9 cellular contexts compared by ENCODE assay signal in the genomic region with DNA sequence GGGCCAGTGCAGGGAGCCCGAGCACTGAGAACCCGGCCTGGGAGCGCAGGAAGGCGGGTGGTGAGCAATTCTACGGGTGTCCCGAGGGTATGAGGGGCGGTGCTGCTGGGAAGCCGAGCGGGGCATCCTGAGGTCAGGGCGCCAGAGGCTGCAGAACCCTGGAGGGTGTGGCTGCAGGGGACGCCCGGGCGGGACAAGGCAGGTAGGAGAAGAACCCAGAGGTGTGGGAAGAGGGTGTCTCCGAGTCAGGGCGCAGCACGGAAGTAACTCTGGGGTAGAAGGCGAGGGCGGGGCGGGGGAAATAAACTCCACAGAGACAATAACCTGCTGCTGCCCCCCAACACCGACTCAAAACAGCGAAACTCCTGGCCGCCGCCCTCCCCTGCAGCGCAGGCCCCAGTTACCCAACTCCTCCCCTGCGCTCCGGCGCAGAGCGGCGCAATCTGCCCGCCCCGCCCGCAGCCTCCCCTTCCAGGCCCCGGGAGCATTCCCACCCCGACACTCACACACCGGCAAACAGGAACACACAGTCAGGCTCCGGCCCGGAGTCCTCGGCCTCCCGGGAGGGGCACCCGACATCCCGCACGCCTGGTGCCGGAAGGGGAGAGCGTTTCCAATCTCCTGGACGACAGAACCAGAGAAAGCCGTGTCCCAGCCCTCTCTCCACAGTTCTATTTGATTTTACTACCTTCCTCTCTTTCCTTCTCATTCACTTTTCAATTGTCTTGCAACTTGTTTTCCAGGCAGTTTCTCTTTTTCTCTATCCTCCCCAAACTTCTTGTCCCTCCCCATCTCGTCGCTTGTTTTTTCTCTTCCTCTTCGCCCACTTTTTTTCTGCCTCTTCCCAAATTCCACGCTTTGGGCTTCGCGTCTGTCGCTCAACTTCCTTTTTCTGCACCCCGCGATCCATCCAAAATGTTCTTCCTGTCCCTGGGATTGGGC. TPM values are rescaled to one million over a fixed set of nuclear protein-coding genes. Genes with fewer than 3 reads are reported as not detected.
DNase-seq lines count a peak whose midpoint lies in the region; ATAC-seq and TF ChIP-seq lines count a peak whose summit lies in the region.
"Had no signal": no experiment of that assay in that cellular context is flagged by ENCODE, and none has a peak within 500 bp of the region (broad histone marks: within the 10 kb centered on the region; RNA-seq: fewer than 3 reads in every experiment).

No MANE protein-coding gene starts in this region.

- no peaks in the 10 kb centered on the region for H3K36me3 ChIP-seq in WERI-Rb-1
- H3K36me3 ChIP-seq in iPS DF 6.9 (ENCODE audit: control insufficient read depth, insufficient read depth, low read length) = no peaks in the 10 kb centered on the region
- H3K36me3 ChIP-seq in stomach = no peaks in the 10 kb centered on the region
- H3K36me3 ChIP-seq in effector memory CD4-positive, alpha-beta T cell (ENCODE audit: control insufficient read depth, insufficient read depth, low read length) = no peaks in the 10 kb centered on the region
- H3K36me3 ChIP-seq: SJSA1 had no signal

- no peak overlapping the region for H3K27ac Mint-ChIP-seq in activated CD8-positive, alpha-beta memory T cell treated with anti-CD3 and anti-CD28 coated beads, Interleukin-2, amount 10 ng/mL, durations not matched to agents 7 days and 5 days

- no peak for ATAC-seq in activated CD8-positive, alpha-beta memory T cell treated with anti-CD3 and anti-CD28 coated beads, Interleukin-2, amount 10 ng/mL, durations not matched to agents 7 days and 5 days
- ATAC-seq in HG03159 (IDR thresholded peaks at IDR 0.05; ENCODE audit: unreplicated experiment) = no peak

- CTCF ChIA-PET in activated CD8-positive, alpha-beta memory T cell treated with anti-CD3 and anti-CD28 coated beads, Interleukin-2, amount 10 ng/mL, durations not matched to agents 7 days and 5 days (lab: Charles Lee) = no interaction called here

- H3K36me3 Mint-ChIP-seq in activated CD8-positive, alpha-beta memory T cell treated with anti-CD3 and anti-CD28 coated beads, Interleukin-2, amount 10 ng/mL, durations not matched to agents 7 days and 5 days = no peaks in the 10 kb centered on the region

- TF ChIP-seq EP300 in stomach (IDR thresholded peaks at IDR 0.05) = no peak

- intact Hi-C loops in stomach (cut with DNase I; ENCODE audit: low total_unique reads) = no loop called here

- H3K9me3 ChIP-seq in WERI-Rb-1 (ENCODE audit: severe bottlenecking) (no peaks in the 10 kb centered on the region), iPS DF 6.9 (ENCODE audit: control insufficient read depth, insufficient read depth, low read length) (no peaks in the 10 kb centered on the region), stomach (peaks cover 4 to 15% (median 11%) of the 10 kb centered on the region in 4 donors)
- no peaks in the 10 kb centered on the region for H3K9me3 ChIP-seq in effector memory CD4-positive, alpha-beta T cell (ENCODE audit: control insufficient read depth, low read length)
- H3K9me3 ChIP-seq: SJSA1 had no signal

- H3K4me3 Mint-ChIP-seq in activated CD8-positive, alpha-beta memory T cell treated with anti-CD3 and anti-CD28 coated beads, Interleukin-2, amount 10 ng/mL, durations not matched to agents 7 days and 5 days = peak overlapping the region; percentile 52

- peaks cover 40% of the 10 kb centered on the region for H3K27me3 ChIP-seq in WERI-Rb-1 (ENCODE audit: insufficient read depth, low read depth, severe bottlenecking)
- H3K27me3 ChIP-seq in iPS DF 6.9 (ENCODE audit: control insufficient read depth, insufficient read depth, low read length) = peaks cover 44% of the 10 kb centered on the region
- H3K27me3 ChIP-seq in stomach = peaks cover 33 to 100% (median 78%) of the 10 kb centered on the region in 3 donors
- H3K27me3 ChIP-seq in effector memory CD4-positive, alpha-beta T cell (replicated peaks; ENCODE audit: control insufficient read depth, insufficient read depth, low read length, poor library complexity, severe bottlenecking) = peaks cover 45% of the 10 kb centered on the region

- peaks cover 28% of the 10 kb centered on the region for H3K4me1 Mint-ChIP-seq in activated CD8-positive, alpha-beta memory T cell treated with anti-CD3 and anti-CD28 coated beads, Interleukin-2, amount 10 ng/mL, durations not matched to agents 7 days and 5 days

- H3K27me3 Mint-ChIP-seq in activated CD8-positive, alpha-beta memory T cell treated with anti-CD3 and anti-CD28 coated beads, Interleukin-2, amount 10 ng/mL, durations not matched to agents 7 days and 5 days = peaks cover 83% of the 10 kb centered on the region

- DNase-seq in activated CD8-positive, alpha-beta memory T cell treated with anti-CD3 and anti-CD28 coated beads, Interleukin-2, amount 10 ng/mL, durations not matched to agents 7 days and 5 days = no peak
- DNase-seq in activated CD8-positive, alpha-beta memory T cell treated with anti-CD3 and anti-CD28 coated beads, Interleukin-2, amount 50 U/mL, for 48 hours = no peak
- DNase-seq in WERI-Rb-1 = no peak
- DNase-seq in iPS DF 6.9 (ENCODE audit: low read depth, low spot score) = no peak
- DNase-seq in stomach = no peak
- DNase-seq in effector memory CD4-positive, alpha-beta T cell = no peak
- DNase-seq in putamen (ENCODE audit: low spot score) = no peak

- H3K4me1 ChIP-seq in iPS DF 6.9 (ENCODE audit: control insufficient read depth, insufficient read depth, low read length) (peaks cover 6% of the 10 kb centered on the region), stomach (peaks cover 39 to 46% (median 43%) of the 10 kb centered on the region in 4 donors)
- H3K4me1 ChIP-seq in effector memory CD4-positive, alpha-beta T cell (ENCODE audit: control insufficient read depth, insufficient read depth, low read length, poor library complexity, severe bottlenecking) = peaks cover 33% of the 10 kb centered on the region

- H3K9me3 Mint-ChIP-seq in activated CD8-positive, alpha-beta memory T cell treated with anti-CD3 and anti-CD28 coated beads, Interleukin-2, amount 10 ng/mL, durations not matched to agents 7 days and 5 days (ENCODE audit: low read depth) = no peaks in the 10 kb centered on the region

- H3K27ac ChIP-seq in WERI-Rb-1 = no peak overlapping the region
- H3K27ac ChIP-seq in iPS DF 6.9 (ENCODE audit: low read length) = no peak overlapping the region
- H3K27ac ChIP-seq in stomach = no peak overlapping the region
- H3K27ac ChIP-seq in effector memory CD4-positive, alpha-beta T cell (ENCODE audit: insufficient read depth, low read length, poor library complexity, severe bottlenecking) = no peak overlapping the region
- H3K27ac ChIP-seq: SJSA1 had no signal

- H3K4me3 ChIP-seq in WERI-Rb-1 (ENCODE audit: low read depth, low read length) = peak overlapping the region; percentile 39
- H3K4me3 ChIP-seq in iPS DF 6.9 (ENCODE audit: low read length) = peak overlapping the region; percentile 26; the same call in 1 of the 2 replicates
- peak overlapping the region; percentile 26 to 57 (median 34) for H3K4me3 ChIP-seq in stomach
- no peak overlapping the region for H3K4me3 ChIP-seq in effector memory CD4-positive, alpha-beta T cell (ENCODE audit: insufficient read depth, low read depth, low read length, poor library complexity, severe bottlenecking)
- H3K4me3 ChIP-seq: SJSA1 had no signal

- no peak for TF ChIP-seq POLR2A in stomach (IDR thresholded peaks at IDR 0.05)

- TF ChIP-seq CTCF in WERI-Rb-1 (IDR thresholded peaks at IDR 0.05; ENCODE audit: low read depth, low read length) = no peak
- TF ChIP-seq CTCF in stomach (IDR thresholded peaks at IDR 0.05) = no peak

- no CpG with 5 or more reads among the region's 55 CpGs for WGBS in iPS DF 6.9 (ENCODE audit: insufficient coverage, insufficient read length)
- 1 to 3% (median 2%) methylated on average over 48 to 55 of the region's 55 CpGs for WGBS in stomach, 5 donors

RNA-seq across cellular contexts. Expression of a gene that starts 2.4 kb away (rescaled TPM):
- not detected for total RNA-seq in activated CD8-positive, alpha-beta memory T cell treated with anti-CD3 and anti-CD28 coated beads, Interleukin-2, amount 10 ng/mL, durations not matched to agents 7 days and 5 days
- under 1 TPM in 1 of 5 donors, not detected in 4; 0.18 TPM for total RNA-seq in stomach
- polyA plus RNA-seq in stomach = under 1 TPM in 2 of 3 donors, not detected in 1; 0.06 to 0.25 TPM
- total RNA-seq: SJSA1 had no signal

RNA-seq across cellular contexts. Expression of a gene that starts 31.9 kb away (rescaled TPM):
- total RNA-seq in activated CD8-positive, alpha-beta memory T cell treated with anti-CD3 and anti-CD28 coated beads, Interleukin-2, amount 10 ng/mL, durations not matched to agents 7 days and 5 days = 10 to 100 TPM; 11.5 to 12.8 TPM
- total RNA-seq in stomach = 10 to 100 TPM in 3 of 5 donors, 1 to 10 TPM in 2; 4.1 to 28.7 (median 19.6) TPM
- polyA plus RNA-seq in stomach = 1 to 10 TPM; 3.2 to 4.1 (median 3.3) TPM
